1 cellular context compared by ENCODE assay signal in the genomic region with DNA sequence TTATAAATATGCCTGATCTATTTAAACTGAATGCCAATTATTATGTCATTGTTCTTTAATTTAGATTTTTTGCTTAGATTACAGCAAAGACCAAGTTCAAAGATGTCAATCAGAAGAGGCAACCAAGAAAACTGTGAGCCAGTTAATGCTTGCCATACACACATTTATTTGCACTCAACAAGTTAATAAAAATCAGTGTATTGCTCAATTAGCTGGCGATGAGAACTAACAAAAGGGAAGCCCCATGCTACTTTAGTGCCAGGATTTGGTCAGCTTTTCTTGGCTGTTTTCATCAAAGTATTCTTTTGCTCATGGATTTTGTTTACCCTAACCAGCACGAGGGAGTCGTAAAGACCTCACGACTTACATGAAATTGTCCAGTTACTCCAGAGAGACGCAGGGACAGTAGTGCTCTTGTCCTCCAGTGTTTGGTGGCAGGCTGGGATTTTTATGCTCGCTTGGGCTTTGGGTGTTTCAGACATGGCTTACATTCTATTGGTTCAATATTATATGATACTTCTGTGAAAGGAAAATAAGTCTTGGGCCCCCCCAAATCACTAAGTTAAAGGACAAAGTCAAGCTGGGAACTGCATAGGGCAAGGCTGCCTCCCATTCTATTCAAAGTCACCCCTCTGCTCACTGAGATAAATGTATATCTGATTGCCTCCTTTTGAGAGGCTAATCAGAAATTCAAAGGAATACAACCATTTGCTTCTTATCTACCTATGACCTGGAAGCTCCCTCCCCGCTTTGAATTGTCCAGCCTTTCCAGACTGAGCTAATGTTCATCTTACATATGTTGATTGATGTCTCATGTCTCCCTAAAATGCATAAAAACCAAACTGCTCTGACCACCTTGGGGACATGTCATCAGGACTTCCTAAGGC.
TF ChIP-seq lines count a peak whose summit lies in the region.

No MANE protein-coding gene starts in this region.

TF ChIP-seq in K562, 482 proteins besides CTCF, POLR2A, EP300 and RAD21 (continued from another document):
- TF ChIP-seq, protein P1, sequence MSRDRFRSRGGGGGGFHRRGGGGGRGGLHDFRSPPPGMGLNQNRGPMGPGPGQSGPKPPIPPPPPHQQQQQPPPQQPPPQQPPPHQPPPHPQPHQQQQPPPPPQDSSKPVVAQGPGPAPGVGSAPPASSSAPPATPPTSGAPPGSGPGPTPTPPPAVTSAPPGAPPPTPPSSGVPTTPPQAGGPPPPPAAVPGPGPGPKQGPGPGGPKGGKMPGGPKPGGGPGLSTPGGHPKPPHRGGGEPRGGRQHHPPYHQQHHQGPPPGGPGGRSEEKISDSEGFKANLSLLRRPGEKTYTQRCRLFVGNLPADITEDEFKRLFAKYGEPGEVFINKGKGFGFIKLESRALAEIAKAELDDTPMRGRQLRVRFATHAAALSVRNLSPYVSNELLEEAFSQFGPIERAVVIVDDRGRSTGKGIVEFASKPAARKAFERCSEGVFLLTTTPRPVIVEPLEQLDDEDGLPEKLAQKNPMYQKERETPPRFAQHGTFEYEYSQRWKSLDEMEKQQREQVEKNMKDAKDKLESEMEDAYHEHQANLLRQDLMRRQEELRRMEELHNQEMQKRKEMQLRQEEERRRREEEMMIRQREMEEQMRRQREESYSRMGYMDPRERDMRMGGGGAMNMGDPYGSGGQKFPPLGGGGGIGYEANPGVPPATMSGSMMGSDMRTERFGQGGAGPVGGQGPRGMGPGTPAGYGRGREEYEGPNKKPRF (IDR thresholded peaks at IDR 0.05; ENCODE audit: low read depth, low read length): no peak
- TF ChIP-seq FOXJ2 (tag; IDR thresholded peaks at IDR 0.05) (no peak), ZBED1 (IDR thresholded peaks at IDR 0.05) (no peak), MEIS2 (IDR thresholded peaks at IDR 0.05; ENCODE audit: partially characterized antibody) (peak; percentile 62), DPF2 (IDR thresholded peaks at IDR 0.05) (peak; percentile 29; the same call in 1 of the 2 replicates), BACH1 (tag; IDR thresholded peaks at IDR 0.05) (no peak), SOX6 (IDR thresholded peaks at IDR 0.05) (peak; percentile 64; the same call in 1 of the 2 replicates), RBM15 (IDR thresholded peaks at IDR 0.05; ENCODE audit: insufficient read depth, low read length) (no peak), RCOR1 (IDR thresholded peaks at IDR 0.05; ENCODE audit: borderline replicate concordance in 1 of 2, low read depth in 2 of 2, low read length in 2 of 2) (0 out of 4 replicates have a peak, but pooled peaks of 1 of the 2 experiments have one; percentile 12), ERF (CRISPR knock-in tag; IDR thresholded peaks at IDR 0.05) (no peak), TAL1 (IDR thresholded peaks at IDR 0.05) (peak; percentile 35; the same call in 1 of the 2 replicates), ZNF76 (CRISPR knock-in tag; IDR thresholded peaks at IDR 0.05; ENCODE audit: borderline replicate concordance) (no peak), POLR2H (tag; IDR thresholded peaks at IDR 0.05; ENCODE audit: low read depth) (no peak), BRCA1 (IDR thresholded peaks at IDR 0.05) (no peak), BRCA1 (CRISPR knock-in tag; IDR thresholded peaks at IDR 0.05) (no peak), KLF13 (tag; IDR thresholded peaks at IDR 0.05; ENCODE audit: borderline replicate concordance, low read depth) (no peak), RUNX1 (IDR thresholded peaks at IDR 0.05; ENCODE audit: low read depth) (no peak), SP1 (CRISPR knock-in tag; IDR thresholded peaks at IDR 0.05) (no peak), CHD2 (IDR thresholded peaks at IDR 0.05; ENCODE audit: low read depth, low read length) (no peak), ZNF695 (CRISPR knock-in tag; IDR thresholded peaks at IDR 0.05) (no peak), CEBPB (tag; IDR thresholded peaks at IDR 0.05) (0 out of 2 replicates have a peak, but pooled peaks have one; percentile 21), CBFA2T2 (conservative IDR thresholded peaks at IDR 0.05) (peak; percentile 44; the same call in 1 of the 2 replicates), POLR3G (IDR thresholded peaks at IDR 0.05; ENCODE audit: extremely low read depth, insufficient read length, insufficient replicate concordance) (no peak), MYBL2 (IDR thresholded peaks at IDR 0.05; ENCODE audit: low read depth) (no peak), MYBL2 (CRISPR knock-in tag; IDR thresholded peaks at IDR 0.05; ENCODE audit: borderline replicate concordance) (no peak), CHD1 (IDR thresholded peaks at IDR 0.05; ENCODE audit: low read length) (no peak), ILF3 (IDR thresholded peaks at IDR 0.05; ENCODE audit: borderline replicate concordance) (no peak), SMAD3 (CRISPR knock-in tag; conservative IDR thresholded peaks at IDR 0.05) (no peak), ZNF408 (CRISPR knock-in tag; IDR thresholded peaks at IDR 0.05; ENCODE audit: low read depth) (no peak), TEAD4 (IDR thresholded peaks at IDR 0.05; ENCODE audit: low read length) (peak; percentile 21; the same call in 1 of the 2 replicates), TEAD4 (CRISPR knock-in tag; IDR thresholded peaks at IDR 0.05; ENCODE audit: borderline replicate concordance) (no peak), ZNF133 (CRISPR knock-in tag; IDR thresholded peaks at IDR 0.05) (no peak), FOXM1 (IDR thresholded peaks at IDR 0.05; ENCODE audit: low read depth) (peak; percentile 66), FOXM1 (CRISPR knock-in tag; IDR thresholded peaks at IDR 0.05; ENCODE audit: low read depth) (no peak), NR4A1 (CRISPR knock-in tag; IDR thresholded peaks at IDR 0.05) (no peak), NR4A1 (tag; IDR thresholded peaks at IDR 0.05) (no peak)
- TF ChIP-seq, protein P2, sequence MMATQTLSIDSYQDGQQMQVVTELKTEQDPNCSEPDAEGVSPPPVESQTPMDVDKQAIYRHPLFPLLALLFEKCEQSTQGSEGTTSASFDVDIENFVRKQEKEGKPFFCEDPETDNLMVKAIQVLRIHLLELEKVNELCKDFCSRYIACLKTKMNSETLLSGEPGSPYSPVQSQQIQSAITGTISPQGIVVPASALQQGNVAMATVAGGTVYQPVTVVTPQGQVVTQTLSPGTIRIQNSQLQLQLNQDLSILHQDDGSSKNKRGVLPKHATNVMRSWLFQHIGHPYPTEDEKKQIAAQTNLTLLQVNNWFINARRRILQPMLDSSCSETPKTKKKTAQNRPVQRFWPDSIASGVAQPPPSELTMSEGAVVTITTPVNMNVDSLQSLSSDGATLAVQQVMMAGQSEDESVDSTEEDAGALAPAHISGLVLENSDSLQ (IDR thresholded peaks at IDR 0.05): peak; percentile 41
- TF ChIP-seq, protein P3, sequence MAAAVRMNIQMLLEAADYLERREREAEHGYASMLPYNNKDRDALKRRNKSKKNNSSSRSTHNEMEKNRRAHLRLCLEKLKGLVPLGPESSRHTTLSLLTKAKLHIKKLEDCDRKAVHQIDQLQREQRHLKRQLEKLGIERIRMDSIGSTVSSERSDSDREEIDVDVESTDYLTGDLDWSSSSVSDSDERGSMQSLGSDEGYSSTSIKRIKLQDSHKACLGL (CRISPR knock-in tag; IDR thresholded peaks at IDR 0.05; ENCODE audit: borderline replicate concordance, poor library complexity, severe bottlenecking): no peak
- TF ChIP-seq, protein P4, sequence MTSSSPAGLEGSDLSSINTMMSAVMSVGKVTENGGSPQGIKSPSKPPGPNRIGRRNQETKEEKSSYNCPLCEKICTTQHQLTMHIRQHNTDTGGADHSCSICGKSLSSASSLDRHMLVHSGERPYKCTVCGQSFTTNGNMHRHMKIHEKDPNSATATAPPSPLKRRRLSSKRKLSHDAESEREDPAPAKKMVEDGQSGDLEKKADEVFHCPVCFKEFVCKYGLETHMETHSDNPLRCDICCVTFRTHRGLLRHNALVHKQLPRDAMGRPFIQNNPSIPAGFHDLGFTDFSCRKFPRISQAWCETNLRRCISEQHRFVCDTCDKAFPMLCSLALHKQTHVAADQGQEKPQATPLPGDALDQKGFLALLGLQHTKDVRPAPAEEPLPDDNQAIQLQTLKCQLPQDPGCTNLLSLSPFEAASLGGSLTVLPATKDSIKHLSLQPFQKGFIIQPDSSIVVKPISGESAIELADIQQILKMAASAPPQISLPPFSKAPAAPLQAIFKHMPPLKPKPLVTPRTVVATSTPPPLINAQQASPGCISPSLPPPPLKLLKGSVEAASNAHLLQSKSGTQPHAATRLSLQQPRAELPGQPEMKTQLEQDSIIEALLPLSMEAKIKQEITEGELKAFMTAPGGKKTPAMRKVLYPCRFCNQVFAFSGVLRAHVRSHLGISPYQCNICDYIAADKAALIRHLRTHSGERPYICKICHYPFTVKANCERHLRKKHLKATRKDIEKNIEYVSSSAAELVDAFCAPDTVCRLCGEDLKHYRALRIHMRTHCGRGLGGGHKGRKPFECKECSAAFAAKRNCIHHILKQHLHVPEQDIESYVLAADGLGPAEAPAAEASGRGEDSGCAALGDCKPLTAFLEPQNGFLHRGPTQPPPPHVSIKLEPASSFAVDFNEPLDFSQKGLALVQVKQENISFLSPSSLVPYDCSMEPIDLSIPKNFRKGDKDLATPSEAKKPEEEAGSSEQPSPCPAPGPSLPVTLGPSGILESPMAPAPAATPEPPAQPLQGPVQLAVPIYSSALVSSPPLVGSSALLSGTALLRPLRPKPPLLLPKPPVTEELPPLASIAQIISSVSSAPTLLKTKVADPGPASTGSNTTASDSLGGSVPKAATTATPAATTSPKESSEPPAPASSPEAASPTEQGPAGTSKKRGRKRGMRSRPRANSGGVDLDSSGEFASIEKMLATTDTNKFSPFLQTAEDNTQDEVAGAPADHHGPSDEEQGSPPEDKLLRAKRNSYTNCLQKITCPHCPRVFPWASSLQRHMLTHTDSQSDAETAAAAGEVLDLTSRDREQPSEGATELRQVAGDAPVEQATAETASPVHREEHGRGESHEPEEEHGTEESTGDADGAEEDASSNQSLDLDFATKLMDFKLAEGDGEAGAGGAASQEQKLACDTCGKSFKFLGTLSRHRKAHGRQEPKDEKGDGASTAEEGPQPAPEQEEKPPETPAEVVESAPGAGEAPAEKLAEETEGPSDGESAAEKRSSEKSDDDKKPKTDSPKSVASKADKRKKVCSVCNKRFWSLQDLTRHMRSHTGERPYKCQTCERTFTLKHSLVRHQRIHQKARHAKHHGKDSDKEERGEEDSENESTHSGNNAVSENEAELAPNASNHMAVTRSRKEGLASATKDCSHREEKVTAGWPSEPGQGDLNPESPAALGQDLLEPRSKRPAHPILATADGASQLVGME (CRISPR knock-in tag; IDR thresholded peaks at IDR 0.05): no peak
- TF ChIP-seq, protein P5, sequence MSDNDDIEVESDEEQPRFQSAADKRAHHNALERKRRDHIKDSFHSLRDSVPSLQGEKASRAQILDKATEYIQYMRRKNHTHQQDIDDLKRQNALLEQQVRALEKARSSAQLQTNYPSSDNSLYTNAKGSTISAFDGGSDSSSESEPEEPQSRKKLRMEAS (CRISPR knock-in tag; IDR thresholded peaks at IDR 0.05): no peak
- TF ChIP-seq, protein P6, sequence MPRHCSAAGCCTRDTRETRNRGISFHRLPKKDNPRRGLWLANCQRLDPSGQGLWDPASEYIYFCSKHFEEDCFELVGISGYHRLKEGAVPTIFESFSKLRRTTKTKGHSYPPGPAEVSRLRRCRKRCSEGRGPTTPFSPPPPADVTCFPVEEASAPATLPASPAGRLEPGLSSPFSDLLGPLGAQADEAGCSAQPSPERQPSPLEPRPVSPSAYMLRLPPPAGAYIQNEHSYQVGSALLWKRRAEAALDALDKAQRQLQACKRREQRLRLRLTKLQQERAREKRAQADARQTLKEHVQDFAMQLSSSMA (CRISPR knock-in tag; IDR thresholded peaks at IDR 0.05): no peak
- TF ChIP-seq, protein P7, sequence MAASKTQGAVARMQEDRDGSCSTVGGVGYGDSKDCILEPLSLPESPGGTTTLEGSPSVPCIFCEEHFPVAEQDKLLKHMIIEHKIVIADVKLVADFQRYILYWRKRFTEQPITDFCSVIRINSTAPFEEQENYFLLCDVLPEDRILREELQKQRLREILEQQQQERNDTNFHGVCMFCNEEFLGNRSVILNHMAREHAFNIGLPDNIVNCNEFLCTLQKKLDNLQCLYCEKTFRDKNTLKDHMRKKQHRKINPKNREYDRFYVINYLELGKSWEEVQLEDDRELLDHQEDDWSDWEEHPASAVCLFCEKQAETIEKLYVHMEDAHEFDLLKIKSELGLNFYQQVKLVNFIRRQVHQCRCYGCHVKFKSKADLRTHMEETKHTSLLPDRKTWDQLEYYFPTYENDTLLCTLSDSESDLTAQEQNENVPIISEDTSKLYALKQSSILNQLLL (CRISPR knock-in tag; IDR thresholded peaks at IDR 0.05; ENCODE audit: borderline replicate concordance): no peak
- TF ChIP-seq, protein P8, sequence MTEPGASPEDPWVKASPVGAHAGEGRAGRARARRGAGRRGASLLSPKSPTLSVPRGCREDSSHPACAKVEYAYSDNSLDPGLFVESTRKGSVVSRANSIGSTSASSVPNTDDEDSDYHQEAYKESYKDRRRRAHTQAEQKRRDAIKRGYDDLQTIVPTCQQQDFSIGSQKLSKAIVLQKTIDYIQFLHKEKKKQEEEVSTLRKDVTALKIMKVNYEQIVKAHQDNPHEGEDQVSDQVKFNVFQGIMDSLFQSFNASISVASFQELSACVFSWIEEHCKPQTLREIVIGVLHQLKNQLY (CRISPR knock-in tag; conservative IDR thresholded peaks at IDR 0.05): no peak
